In the genomic region with DNA sequence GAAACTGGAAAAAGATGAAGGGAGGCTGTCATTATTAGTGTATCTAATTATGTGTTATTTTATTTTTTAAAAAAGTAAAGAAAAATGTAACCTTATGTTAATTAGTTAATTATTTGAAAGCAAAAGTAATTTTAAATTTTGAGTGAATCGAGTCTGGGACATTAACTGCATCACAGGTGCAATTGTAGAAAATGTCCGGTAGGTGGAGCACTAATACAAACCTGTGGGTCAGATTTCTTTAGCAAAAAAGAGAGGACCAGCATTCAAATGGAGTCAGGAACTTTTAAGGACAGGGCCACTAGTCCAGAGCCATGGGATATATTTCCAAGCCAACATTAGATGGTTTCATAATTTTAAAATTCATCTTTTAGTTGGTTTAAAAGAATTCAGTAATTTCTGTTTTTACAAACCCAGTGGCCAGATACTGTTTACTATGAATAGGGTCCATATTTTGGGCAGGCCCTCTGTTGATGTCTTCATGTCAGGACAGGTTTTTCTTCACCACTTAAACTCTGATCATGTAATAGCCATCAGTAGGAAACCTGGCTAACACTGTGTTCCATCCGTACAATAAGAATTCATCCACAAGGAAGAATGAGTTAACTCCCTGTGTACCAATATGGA, we compare ENCODE assay signal across 8 cellular contexts. TPM values are rescaled to one million over a fixed set of nuclear protein-coding genes. Genes with fewer than 3 reads are reported as not detected.
DNase-seq lines count a peak whose midpoint lies in the region; ATAC-seq and TF ChIP-seq lines count a peak whose summit lies in the region.
"Had no signal": no experiment of that assay in that cellular context is flagged by ENCODE, and none has a peak within 500 bp of the region (broad histone marks: within the 10 kb centered on the region; RNA-seq: fewer than 3 reads in every experiment).

No MANE protein-coding gene starts in this region.

- no peak overlapping the region for H3K4me3 ChIP-seq in Jurkat, Clone E6-1 (ENCODE audit: low read length)

- H3K4me1 Mint-ChIP-seq in effector memory CD8-positive, alpha-beta T cell (ENCODE audit: low read depth in 2 of 2) = peaks cover 4 to 8% of the 10 kb centered on the region in 2 donors

- H3K27ac Mint-ChIP-seq in effector memory CD8-positive, alpha-beta T cell = no peak overlapping the region
- H3K27ac Mint-ChIP-seq: activated naive CD8-positive, alpha-beta T cell had no signal

- peaks cover 14 to 18% of the 10 kb centered on the region in 2 donors for H3K27me3 Mint-ChIP-seq in effector memory CD8-positive, alpha-beta T cell

- ATAC-seq in GM18870 (IDR thresholded peaks at IDR 0.05; ENCODE audit: unreplicated experiment) (peak; percentile 61), SK-N-SH treated with all-trans-retinoic acid at 6 μM for 48 hours (peak; percentile 81), HG03039 (IDR thresholded peaks at IDR 0.05; ENCODE audit: unreplicated experiment) (no peak)
- peak; percentile 47 for ATAC-seq in effector memory CD8-positive, alpha-beta T cell (replicated peaks)

- no peak overlapping the region for H3K4me3 Mint-ChIP-seq in effector memory CD8-positive, alpha-beta T cell
- H3K4me3 Mint-ChIP-seq: activated naive CD8-positive, alpha-beta T cell had no signal

- H3K9me3 Mint-ChIP-seq in effector memory CD8-positive, alpha-beta T cell = no peaks in the 10 kb centered on the region

- peaks cover 4% of the 10 kb centered on the region for H3K36me3 Mint-ChIP-seq in effector memory CD8-positive, alpha-beta T cell (ENCODE audit: insufficient read depth)
- H3K36me3 Mint-ChIP-seq: activated naive CD8-positive, alpha-beta T cell had no signal

- peak; percentile 11 for DNase-seq in DMS153 (lab: John Stamatoyannopoulos, UW)
- peak; percentile 49 for DNase-seq in Jurkat, Clone E6-1 (ENCODE audit: low read depth, low spot score)
- peak; percentile 30 to 40 (median 33) for DNase-seq in effector memory CD8-positive, alpha-beta T cell
- peak; percentile 53 for DNase-seq in midbrain (lab: John Stamatoyannopoulos, UW)

TF ChIP-seq in SK-N-SH treated with all-trans-retinoic acid at 6 μM for 48 hours, 23 proteins besides CTCF, POLR2A, EP300 and RAD21:
- TF ChIP-seq ZFP3 (CRISPR knock-in tag; IDR thresholded peaks at IDR 0.05) (no peak), TCF4 (CRISPR knock-in tag; IDR thresholded peaks at IDR 0.05; ENCODE audit: borderline replicate concordance) (no peak), CSDC2 (CRISPR knock-in tag; IDR thresholded peaks at IDR 0.05) (no peak), ZNF70 (CRISPR knock-in tag; IDR thresholded peaks at IDR 0.05) (no peak), BACH2 (CRISPR knock-in tag; IDR thresholded peaks at IDR 0.05; ENCODE audit: borderline replicate concordance) (no peak), ISL1 (CRISPR knock-in tag; IDR thresholded peaks at IDR 0.05) (no peak), ESRRG (CRISPR knock-in tag; IDR thresholded peaks at IDR 0.05) (no peak)

RNA-seq across cellular contexts. Expression of a gene that starts 27.2 kb away (rescaled TPM):
- 6.9 TPM for polyA plus RNA-seq in Jurkat, Clone E6-1 (2012; ENCODE audit: insufficient read depth, insufficient read length)

RNA-seq across cellular contexts. Expression of a gene that starts 48.1 kb away (rescaled TPM):
- 24.4 TPM for polyA plus RNA-seq in Jurkat, Clone E6-1 (2012; ENCODE audit: insufficient read depth, insufficient read length)

RNA-seq across cellular contexts. Expression of a gene that starts 48.4 kb away (rescaled TPM):
- polyA plus RNA-seq in Jurkat, Clone E6-1 (2012; ENCODE audit: insufficient read depth, insufficient read length) = 30.7 TPM
